In the genomic region with DNA sequence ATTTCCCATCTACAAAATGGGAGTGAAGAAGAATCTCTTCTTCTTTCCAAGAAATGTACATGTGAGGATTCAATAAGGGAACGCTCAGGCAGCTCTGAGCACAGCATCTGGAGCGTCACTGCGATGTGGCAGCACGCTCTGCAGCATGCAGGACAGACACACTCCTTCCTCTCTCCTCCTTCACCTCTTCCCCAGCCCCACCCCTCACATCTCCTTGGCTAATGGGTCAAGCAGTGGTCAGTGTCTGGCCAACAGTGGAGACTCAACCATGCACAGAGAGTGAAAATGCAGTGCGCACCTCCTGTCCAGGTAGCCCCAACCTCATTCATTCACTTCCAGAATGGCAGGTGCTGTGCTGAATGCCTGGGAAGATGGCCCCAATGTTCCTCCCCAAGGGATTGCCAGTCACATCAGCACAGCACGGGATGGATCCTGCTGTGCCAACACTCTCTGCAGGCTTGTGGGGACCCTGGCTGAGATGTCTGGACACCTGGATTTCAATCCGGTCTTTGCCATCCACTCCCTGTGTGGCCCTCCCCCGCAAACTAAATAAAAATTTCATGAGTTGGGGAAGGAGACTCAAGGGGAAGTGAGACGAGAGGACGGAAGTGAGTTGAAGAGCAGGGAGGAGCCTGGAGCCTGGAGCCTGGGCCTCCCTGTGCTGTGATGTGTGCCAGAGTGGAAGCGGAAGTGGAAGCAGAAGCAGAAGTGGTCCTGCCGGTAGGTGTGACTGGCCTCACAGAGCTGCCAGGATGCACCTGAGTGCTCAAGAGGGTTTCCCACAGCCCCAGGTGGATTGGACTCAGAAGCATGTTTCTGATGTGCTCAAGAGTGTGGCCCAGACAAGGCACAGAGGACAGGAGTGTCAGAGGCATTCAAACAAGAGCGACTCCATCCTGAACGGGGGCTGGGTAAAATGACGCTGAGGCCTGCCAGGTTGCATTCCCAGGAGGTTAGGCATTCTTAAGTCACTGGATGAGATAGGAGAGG, we compare ENCODE assay signal across 8 cellular contexts.
DNase-seq lines count a peak whose midpoint lies in the region; ATAC-seq, FAIRE-seq and TF ChIP-seq lines count a peak whose summit lies in the region.

No MANE protein-coding gene starts in this region.

- no peak for FAIRE-seq in RCC 7860 (lab: Jason Lieb, UNC)

- H3K27ac Mint-ChIP-seq in activated B cell treated with CpG ODN at 0.5 μM for 24 hours = peak overlapping the region; percentile 85

- CTCF ChIA-PET in activated B cell treated with CpG ODN at 0.5 μM for 24 hours (lab: Charles Lee) = interaction anchor here (1.8 to 2.6 kb wide), 2 partner anchors 15 to 37 kb away, joined by 8 to 12 read pairs; no protein-coding TSS in a partner anchor

- peak overlapping the region; percentile 70 for H3K4me3 Mint-ChIP-seq in activated B cell treated with CpG ODN at 0.5 μM for 24 hours

- peak; percentile 85 for ATAC-seq in GM19328 (IDR thresholded peaks at IDR 0.05; ENCODE audit: unreplicated experiment)
- peak; percentile 55 for ATAC-seq in HG03108 (IDR thresholded peaks at IDR 0.05; ENCODE audit: unreplicated experiment)
- ATAC-seq in activated B cell treated with CpG ODN at 0.5 μM for 24 hours (ENCODE audit: low read depth) = peak; percentile 94

- H3K27me3 Mint-ChIP-seq in activated B cell treated with CpG ODN at 0.5 μM for 24 hours = no peaks in the 10 kb centered on the region

- no peak for TF ChIP-seq CTCF in activated B cell treated with CpG ODN at 0.5 μM for 24 hours (IDR thresholded peaks at IDR 0.05)

- intact Hi-C loops in activated B cell treated with CpG ODN at 0.5 μM for 24 hours (cut with micrococcal nuclease) = loop anchor here (1.0 to 10.0 kb wide), 4 partner anchors 15 to 219 kb away; no protein-coding TSS in a partner anchor

- H3K36me3 Mint-ChIP-seq in activated B cell treated with CpG ODN at 0.5 μM for 24 hours (ENCODE audit: low read depth) = no peaks in the 10 kb centered on the region

- DNase-seq in activated B cell treated with CpG ODN at 0.5 μM for 24 hours (peak; percentile 68), pons (ENCODE audit: low spot score) (peak; percentile 60), A172 (ENCODE audit: low spot score) (no peak), kidney tubule cell (ENCODE audit: low spot score) (no peak), RCC 7860 (ENCODE audit: low spot score) (no peak), HK-2 (ENCODE audit: unreplicated experiment) (no peak)

- H3K4me1 Mint-ChIP-seq in activated B cell treated with CpG ODN at 0.5 μM for 24 hours = peaks cover 60% of the 10 kb centered on the region

- POLR2A ChIA-PET in activated B cell treated with CpG ODN at 0.5 μM for 24 hours (lab: Charles Lee) = interaction anchor here (0.6 to 1.3 kb wide), 3 partner anchors 32 to 974 kb away, joined by 3 to 6 read pairs (median 5); a partner anchor contains a TSS

- H3K9me3 Mint-ChIP-seq in activated B cell treated with CpG ODN at 0.5 μM for 24 hours = no peaks in the 10 kb centered on the region

Comparison
In these comparisons a context has a peak if more than half of its experiments do, and no peak if none do; other contexts are left out.
1. DNase-seq: peak in activated B cell treated with CpG ODN at 0.5 μM for 24 hours (single experiment) and pons (single experiment); none in A172 (single experiment), kidney tubule cell (single experiment), RCC 7860 (single experiment) and HK-2 (single experiment).
2. Peak in every context shown above with its lines, with median percentiles within 50 percentile points of each other: ATAC-seq.